In the genomic region with DNA sequence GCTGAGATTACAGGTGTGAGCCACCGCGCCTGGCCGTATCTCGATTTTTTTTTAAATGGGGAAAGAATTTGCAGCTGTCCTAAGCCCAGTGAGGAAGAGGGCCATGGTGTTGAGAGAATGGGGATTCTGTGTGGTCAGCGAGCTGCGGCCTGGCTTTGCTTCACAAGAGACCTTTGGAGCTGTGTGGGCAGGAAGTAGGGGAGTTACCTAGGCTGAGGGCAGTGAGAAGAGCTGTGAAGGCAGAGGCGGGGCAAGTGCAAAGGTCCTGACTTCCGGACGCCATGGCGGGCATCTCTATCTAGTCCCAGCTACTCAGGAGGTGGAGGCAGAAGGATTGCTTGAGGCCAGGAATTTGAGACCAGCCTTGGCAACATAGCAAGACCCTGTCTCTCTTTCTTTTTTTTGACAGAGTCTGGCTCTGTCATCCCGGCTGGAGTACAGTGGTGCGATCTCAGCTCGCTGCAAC, we compare ENCODE assay signal across 1 cellular context.
TF ChIP-seq lines count a peak whose summit lies in the region.

No MANE protein-coding gene starts in this region.

TF ChIP-seq in HepG2, 621 proteins besides CTCF, POLR2A, EP300 and RAD21 (continued from another document and continues in another):
- TF ChIP-seq, protein P1, sequence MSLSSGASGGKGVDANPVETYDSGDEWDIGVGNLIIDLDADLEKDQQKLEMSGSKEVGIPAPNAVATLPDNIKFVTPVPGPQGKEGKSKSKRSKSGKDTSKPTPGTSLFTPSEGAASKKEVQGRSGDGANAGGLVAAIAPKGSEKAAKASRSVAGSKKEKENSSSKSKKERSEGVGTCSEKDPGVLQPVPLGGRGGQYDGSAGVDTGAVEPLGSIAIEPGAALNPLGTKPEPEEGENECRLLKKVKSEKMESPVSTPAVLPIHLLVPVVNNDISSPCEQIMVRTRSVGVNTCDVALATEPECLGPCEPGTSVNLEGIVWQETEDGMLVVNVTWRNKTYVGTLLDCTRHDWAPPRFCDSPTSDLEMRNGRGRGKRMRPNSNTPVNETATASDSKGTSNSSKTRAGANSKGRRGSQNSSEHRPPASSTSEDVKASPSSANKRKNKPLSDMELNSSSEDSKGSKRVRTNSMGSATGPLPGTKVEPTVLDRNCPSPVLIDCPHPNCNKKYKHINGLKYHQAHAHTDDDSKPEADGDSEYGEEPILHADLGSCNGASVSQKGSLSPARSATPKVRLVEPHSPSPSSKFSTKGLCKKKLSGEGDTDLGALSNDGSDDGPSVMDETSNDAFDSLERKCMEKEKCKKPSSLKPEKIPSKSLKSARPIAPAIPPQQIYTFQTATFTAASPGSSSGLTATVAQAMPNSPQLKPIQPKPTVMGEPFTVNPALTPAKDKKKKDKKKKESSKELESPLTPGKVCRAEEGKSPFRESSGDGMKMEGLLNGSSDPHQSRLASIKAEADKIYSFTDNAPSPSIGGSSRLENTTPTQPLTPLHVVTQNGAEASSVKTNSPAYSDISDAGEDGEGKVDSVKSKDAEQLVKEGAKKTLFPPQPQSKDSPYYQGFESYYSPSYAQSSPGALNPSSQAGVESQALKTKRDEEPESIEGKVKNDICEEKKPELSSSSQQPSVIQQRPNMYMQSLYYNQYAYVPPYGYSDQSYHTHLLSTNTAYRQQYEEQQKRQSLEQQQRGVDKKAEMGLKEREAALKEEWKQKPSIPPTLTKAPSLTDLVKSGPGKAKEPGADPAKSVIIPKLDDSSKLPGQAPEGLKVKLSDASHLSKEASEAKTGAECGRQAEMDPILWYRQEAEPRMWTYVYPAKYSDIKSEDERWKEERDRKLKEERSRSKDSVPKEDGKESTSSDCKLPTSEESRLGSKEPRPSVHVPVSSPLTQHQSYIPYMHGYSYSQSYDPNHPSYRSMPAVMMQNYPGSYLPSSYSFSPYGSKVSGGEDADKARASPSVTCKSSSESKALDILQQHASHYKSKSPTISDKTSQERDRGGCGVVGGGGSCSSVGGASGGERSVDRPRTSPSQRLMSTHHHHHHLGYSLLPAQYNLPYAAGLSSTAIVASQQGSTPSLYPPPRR (CRISPR knock-in tag; IDR thresholded peaks at IDR 0.05; ENCODE audit: borderline replicate concordance), result peak; percentile 49; the same call in 1 of the 2 replicates
- TF ChIP-seq HIVEP1 (CRISPR knock-in tag; IDR thresholded peaks at IDR 0.05) (no peak), ZNF558 (CRISPR knock-in tag; IDR thresholded peaks at IDR 0.05; ENCODE audit: borderline replicate concordance) (no peak), ELF3 (CRISPR knock-in tag; IDR thresholded peaks at IDR 0.05) (peak; percentile 84), GFI1 (CRISPR knock-in tag; IDR thresholded peaks at IDR 0.05; ENCODE audit: borderline replicate concordance) (no peak), ZSCAN21 (CRISPR knock-in tag; IDR thresholded peaks at IDR 0.05; ENCODE audit: borderline replicate concordance) (peak; percentile 43; the same call in 1 of the 2 replicates), SRSF4 (IDR thresholded peaks at IDR 0.05; ENCODE audit: low read depth, low read length, poor library complexity, severe bottlenecking) (no peak), RFX5 (IDR thresholded peaks at IDR 0.05; ENCODE audit: low read depth, low read length) (no peak), ZNF564 (CRISPR knock-in tag; IDR thresholded peaks at IDR 0.05) (no peak), EEA1 (CRISPR knock-in tag; IDR thresholded peaks at IDR 0.05; ENCODE audit: borderline replicate concordance) (no peak), PCBP1 (IDR thresholded peaks at IDR 0.05; ENCODE audit: borderline replicate concordance, low read depth, low read length) (no peak), ZBTB1 (CRISPR knock-in tag; IDR thresholded peaks at IDR 0.05; ENCODE audit: borderline replicate concordance) (no peak), MEIS2 (CRISPR knock-in tag; IDR thresholded peaks at IDR 0.05) (no peak), ZZZ3 (CRISPR knock-in tag; IDR thresholded peaks at IDR 0.05; ENCODE audit: borderline replicate concordance) (no peak), YEATS4 (CRISPR knock-in tag; IDR thresholded peaks at IDR 0.05; ENCODE audit: borderline replicate concordance) (peak; percentile 64; the same call in 1 of the 2 replicates), NR1H2 (CRISPR knock-in tag; IDR thresholded peaks at IDR 0.05; ENCODE audit: borderline replicate concordance, low read depth) (no peak)
- TF ChIP-seq, protein P2, sequence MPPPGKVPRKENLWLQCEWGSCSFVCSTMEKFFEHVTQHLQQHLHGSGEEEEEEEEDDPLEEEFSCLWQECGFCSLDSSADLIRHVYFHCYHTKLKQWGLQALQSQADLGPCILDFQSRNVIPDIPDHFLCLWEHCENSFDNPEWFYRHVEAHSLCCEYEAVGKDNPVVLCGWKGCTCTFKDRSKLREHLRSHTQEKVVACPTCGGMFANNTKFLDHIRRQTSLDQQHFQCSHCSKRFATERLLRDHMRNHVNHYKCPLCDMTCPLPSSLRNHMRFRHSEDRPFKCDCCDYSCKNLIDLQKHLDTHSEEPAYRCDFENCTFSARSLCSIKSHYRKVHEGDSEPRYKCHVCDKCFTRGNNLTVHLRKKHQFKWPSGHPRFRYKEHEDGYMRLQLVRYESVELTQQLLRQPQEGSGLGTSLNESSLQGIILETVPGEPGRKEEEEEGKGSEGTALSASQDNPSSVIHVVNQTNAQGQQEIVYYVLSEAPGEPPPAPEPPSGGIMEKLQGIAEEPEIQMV (CRISPR knock-in tag; IDR thresholded peaks at IDR 0.05; ENCODE audit: low read depth), result 0 out of 2 replicates have a peak, but pooled peaks have one; percentile 36
- TF ChIP-seq, protein P3, sequence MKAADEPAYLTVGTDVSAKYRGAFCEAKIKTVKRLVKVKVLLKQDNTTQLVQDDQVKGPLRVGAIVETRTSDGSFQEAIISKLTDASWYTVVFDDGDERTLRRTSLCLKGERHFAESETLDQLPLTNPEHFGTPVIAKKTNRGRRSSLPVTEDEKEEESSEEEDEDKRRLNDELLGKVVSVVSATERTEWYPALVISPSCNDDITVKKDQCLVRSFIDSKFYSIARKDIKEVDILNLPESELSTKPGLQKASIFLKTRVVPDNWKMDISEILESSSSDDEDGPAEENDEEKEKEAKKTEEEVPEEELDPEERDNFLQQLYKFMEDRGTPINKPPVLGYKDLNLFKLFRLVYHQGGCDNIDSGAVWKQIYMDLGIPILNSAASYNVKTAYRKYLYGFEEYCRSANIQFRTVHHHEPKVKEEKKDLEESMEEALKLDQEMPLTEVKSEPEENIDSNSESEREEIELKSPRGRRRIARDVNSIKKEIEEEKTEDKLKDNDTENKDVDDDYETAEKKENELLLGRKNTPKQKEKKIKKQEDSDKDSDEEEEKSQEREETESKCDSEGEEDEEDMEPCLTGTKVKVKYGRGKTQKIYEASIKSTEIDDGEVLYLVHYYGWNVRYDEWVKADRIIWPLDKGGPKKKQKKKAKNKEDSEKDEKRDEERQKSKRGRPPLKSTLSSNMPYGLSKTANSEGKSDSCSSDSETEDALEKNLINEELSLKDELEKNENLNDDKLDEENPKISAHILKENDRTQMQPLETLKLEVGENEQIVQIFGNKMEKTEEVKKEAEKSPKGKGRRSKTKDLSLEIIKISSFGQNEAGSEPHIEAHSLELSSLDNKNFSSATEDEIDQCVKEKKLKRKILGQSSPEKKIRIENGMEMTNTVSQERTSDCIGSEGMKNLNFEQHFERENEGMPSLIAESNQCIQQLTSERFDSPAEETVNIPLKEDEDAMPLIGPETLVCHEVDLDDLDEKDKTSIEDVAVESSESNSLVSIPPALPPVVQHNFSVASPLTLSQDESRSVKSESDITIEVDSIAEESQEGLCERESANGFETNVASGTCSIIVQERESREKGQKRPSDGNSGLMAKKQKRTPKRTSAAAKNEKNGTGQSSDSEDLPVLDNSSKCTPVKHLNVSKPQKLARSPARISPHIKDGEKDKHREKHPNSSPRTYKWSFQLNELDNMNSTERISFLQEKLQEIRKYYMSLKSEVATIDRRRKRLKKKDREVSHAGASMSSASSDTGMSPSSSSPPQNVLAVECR (CRISPR knock-in tag; IDR thresholded peaks at IDR 0.05; ENCODE audit: borderline replicate concordance), result peak; percentile 60; the same call in 1 of the 2 replicates
- TF ChIP-seq, protein P4, sequence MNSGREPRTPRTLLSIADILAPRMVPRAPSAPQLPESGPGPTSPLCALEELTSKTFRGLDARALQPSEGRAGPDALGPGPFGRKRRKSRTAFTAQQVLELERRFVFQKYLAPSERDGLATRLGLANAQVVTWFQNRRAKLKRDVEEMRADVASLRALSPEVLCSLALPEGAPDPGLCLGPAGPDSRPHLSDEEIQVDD (CRISPR knock-in tag; IDR thresholded peaks at IDR 0.05; ENCODE audit: borderline replicate concordance), result no peak
- TF ChIP-seq, protein P5, sequence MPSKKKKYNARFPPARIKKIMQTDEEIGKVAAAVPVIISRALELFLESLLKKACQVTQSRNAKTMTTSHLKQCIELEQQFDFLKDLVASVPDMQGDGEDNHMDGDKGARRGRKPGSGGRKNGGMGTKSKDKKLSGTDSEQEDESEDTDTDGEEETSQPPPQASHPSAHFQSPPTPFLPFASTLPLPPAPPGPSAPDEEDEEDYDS (CRISPR knock-in tag; IDR thresholded peaks at IDR 0.05), result peak; percentile 56; the same call in 1 of the 2 replicates
- TF ChIP-seq, protein P6, sequence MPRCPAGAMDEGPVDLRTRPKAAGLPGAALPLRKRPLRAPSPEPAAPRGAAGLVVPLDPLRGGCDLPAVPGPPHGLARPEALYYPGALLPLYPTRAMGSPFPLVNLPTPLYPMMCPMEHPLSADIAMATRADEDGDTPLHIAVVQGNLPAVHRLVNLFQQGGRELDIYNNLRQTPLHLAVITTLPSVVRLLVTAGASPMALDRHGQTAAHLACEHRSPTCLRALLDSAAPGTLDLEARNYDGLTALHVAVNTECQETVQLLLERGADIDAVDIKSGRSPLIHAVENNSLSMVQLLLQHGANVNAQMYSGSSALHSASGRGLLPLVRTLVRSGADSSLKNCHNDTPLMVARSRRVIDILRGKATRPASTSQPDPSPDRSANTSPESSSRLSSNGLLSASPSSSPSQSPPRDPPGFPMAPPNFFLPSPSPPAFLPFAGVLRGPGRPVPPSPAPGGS (CRISPR knock-in tag; IDR thresholded peaks at IDR 0.05), result peak; percentile 50; the same call in 1 of the 2 replicates
- TF ChIP-seq, protein P7, sequence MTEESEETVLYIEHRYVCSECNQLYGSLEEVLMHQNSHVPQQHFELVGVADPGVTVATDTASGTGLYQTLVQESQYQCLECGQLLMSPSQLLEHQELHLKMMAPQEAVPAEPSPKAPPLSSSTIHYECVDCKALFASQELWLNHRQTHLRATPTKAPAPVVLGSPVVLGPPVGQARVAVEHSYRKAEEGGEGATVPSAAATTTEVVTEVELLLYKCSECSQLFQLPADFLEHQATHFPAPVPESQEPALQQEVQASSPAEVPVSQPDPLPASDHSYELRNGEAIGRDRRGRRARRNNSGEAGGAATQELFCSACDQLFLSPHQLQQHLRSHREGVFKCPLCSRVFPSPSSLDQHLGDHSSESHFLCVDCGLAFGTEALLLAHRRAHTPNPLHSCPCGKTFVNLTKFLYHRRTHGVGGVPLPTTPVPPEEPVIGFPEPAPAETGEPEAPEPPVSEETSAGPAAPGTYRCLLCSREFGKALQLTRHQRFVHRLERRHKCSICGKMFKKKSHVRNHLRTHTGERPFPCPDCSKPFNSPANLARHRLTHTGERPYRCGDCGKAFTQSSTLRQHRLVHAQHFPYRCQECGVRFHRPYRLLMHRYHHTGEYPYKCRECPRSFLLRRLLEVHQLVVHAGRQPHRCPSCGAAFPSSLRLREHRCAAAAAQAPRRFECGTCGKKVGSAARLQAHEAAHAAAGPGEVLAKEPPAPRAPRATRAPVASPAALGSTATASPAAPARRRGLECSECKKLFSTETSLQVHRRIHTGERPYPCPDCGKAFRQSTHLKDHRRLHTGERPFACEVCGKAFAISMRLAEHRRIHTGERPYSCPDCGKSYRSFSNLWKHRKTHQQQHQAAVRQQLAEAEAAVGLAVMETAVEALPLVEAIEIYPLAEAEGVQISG (CRISPR knock-in tag; IDR thresholded peaks at IDR 0.05), result peak; percentile 72
- TF ChIP-seq, protein P8, sequence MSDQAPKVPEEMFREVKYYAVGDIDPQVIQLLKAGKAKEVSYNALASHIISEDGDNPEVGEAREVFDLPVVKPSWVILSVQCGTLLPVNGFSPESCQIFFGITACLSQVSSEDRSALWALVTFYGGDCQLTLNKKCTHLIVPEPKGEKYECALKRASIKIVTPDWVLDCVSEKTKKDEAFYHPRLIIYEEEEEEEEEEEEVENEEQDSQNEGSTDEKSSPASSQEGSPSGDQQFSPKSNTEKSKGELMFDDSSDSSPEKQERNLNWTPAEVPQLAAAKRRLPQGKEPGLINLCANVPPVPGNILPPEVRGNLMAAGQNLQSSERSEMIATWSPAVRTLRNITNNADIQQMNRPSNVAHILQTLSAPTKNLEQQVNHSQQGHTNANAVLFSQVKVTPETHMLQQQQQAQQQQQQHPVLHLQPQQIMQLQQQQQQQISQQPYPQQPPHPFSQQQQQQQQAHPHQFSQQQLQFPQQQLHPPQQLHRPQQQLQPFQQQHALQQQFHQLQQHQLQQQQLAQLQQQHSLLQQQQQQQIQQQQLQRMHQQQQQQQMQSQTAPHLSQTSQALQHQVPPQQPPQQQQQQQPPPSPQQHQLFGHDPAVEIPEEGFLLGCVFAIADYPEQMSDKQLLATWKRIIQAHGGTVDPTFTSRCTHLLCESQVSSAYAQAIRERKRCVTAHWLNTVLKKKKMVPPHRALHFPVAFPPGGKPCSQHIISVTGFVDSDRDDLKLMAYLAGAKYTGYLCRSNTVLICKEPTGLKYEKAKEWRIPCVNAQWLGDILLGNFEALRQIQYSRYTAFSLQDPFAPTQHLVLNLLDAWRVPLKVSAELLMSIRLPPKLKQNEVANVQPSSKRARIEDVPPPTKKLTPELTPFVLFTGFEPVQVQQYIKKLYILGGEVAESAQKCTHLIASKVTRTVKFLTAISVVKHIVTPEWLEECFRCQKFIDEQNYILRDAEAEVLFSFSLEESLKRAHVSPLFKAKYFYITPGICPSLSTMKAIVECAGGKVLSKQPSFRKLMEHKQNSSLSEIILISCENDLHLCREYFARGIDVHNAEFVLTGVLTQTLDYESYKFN (CRISPR knock-in tag; conservative IDR thresholded peaks at IDR 0.05), result peak; percentile 85
